ENCODE assay signal across 8 cellular contexts in the genomic region with DNA sequence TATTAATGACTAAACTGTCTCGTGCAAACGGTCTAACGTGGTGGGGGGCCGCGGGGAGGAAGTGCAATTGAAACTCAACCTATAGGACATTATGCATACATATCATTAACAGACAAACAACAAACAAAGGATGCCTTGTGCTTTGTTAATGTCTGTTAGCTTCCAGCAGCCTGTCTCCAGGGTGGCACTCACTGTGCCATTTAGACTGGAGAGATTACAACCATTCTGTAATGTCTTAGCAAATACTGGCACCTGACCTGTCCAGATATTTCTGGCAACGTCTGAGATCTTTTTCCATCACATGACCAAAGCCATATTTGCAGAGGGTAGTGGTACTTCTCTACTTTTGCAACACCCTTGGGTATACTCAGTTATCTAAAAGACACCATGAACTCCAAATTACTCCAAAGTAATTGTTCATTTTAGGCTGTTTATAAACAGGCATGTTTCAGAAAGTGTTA. TPM values are rescaled to one million over a fixed set of nuclear protein-coding genes. Genes with fewer than 3 reads are reported as not detected.
DNase-seq lines count a peak whose midpoint lies in the region; ATAC-seq and TF ChIP-seq lines count a peak whose summit lies in the region.

No MANE protein-coding gene starts in this region.

- H3K4me3 Mint-ChIP-seq in endothelial cell (ENCODE audit: unreplicated experiment), result peak overlapping the region; percentile 88

- no peaks in the 10 kb centered on the region for H3K9me3 ChIP-seq in osteoblast (ENCODE audit: low read depth, low read length)

- no peak overlapping the region for H3K4me3 ChIP-seq in osteoblast (ENCODE audit: insufficient read depth, low read length)

- H3K36me3 Mint-ChIP-seq in endothelial cell (ENCODE audit: low read depth, unreplicated experiment), result no peaks in the 10 kb centered on the region

- no peaks in the 10 kb centered on the region for H3K36me3 ChIP-seq in osteoblast (ENCODE audit: insufficient read depth, low read length)

- no peaks in the 10 kb centered on the region for H3K9me3 Mint-ChIP-seq in endothelial cell (ENCODE audit: unreplicated experiment)

- ATAC-seq in GM21390 (IDR thresholded peaks at IDR 0.05; ENCODE audit: unreplicated experiment) (no peak), GM18909 (IDR thresholded peaks at IDR 0.05; ENCODE audit: poor library complexity, unreplicated experiment) (no peak)

- no peaks in the 10 kb centered on the region for H3K27me3 ChIP-seq in osteoblast (ENCODE audit: insufficient read depth, low read length)

- peak overlapping the region; percentile 93 for H3K4me2 ChIP-seq in osteoblast (ENCODE audit: insufficient read depth, low read length)

- peaks cover 12% of the 10 kb centered on the region for H3K4me1 ChIP-seq in osteoblast (ENCODE audit: insufficient read depth, low read length)

- peaks cover 31% of the 10 kb centered on the region for H3K4me1 Mint-ChIP-seq in endothelial cell (ENCODE audit: unreplicated experiment)

- no peak overlapping the region for H3K27ac ChIP-seq in osteoblast (ENCODE audit: low read depth, low read length)

- DNase-seq in COLO829 (ENCODE audit: low spot score) (peak; percentile 68), NCI-H526 treated with DMSO at 0.1 percent for 48 hours (lab: John Stamatoyannopoulos, UW) (peak; percentile 99), endothelial cell (ENCODE audit: low spot score) (no peak), osteoblast (ENCODE audit: insufficient read length, low spot score, missing footprints) (no peak), NCI-H82 treated with DMSO at 0.1 percent for 48 hours (lab: John Stamatoyannopoulos, UW; ENCODE audit: unreplicated experiment) (no peak), NCI-H2227 (lab: John Stamatoyannopoulos, UW; ENCODE audit: unreplicated experiment) (no peak)

- no peak overlapping the region for H2AFZ ChIP-seq in osteoblast (ENCODE audit: low read length)

- H4K20me1 ChIP-seq in osteoblast (ENCODE audit: insufficient read depth, low read length), result no peaks in the 10 kb centered on the region

- no peak for TF ChIP-seq CTCF in endothelial cell (IDR thresholded peaks at IDR 0.05; ENCODE audit: unreplicated experiment)
- no peak for TF ChIP-seq CTCF in osteoblast (IDR thresholded peaks at IDR 0.05; ENCODE audit: extremely low read depth, low read depth, low read length)

- H3K27me3 Mint-ChIP-seq in endothelial cell (ENCODE audit: unreplicated experiment), result peaks cover 3% of the 10 kb centered on the region

- H3K79me2 ChIP-seq in osteoblast (ENCODE audit: insufficient read depth, low read length), result no peaks in the 10 kb centered on the region

- H3K27ac Mint-ChIP-seq in endothelial cell (ENCODE audit: unreplicated experiment), result no peak overlapping the region

RNA-seq across cellular contexts. Expression of a gene that starts 11.6 kb away (rescaled TPM):
- total RNA-seq in endothelial cell (ENCODE audit: unreplicated experiment) (4.0 TPM), osteoblast (4.3 and 4.7 TPM in 2 replicates)

Comparison
In these comparisons a context has a peak if more than half of its experiments do, and no peak if none do; other contexts are left out.
1. DNase-seq: peak in COLO829 (single experiment) and NCI-H526 treated with DMSO at 0.1 percent for 48 hours (single experiment); none in endothelial cell (single experiment), osteoblast (single experiment), NCI-H82 treated with DMSO at 0.1 percent for 48 hours (single experiment) and NCI-H2227 (single experiment).